In the genomic region with DNA sequence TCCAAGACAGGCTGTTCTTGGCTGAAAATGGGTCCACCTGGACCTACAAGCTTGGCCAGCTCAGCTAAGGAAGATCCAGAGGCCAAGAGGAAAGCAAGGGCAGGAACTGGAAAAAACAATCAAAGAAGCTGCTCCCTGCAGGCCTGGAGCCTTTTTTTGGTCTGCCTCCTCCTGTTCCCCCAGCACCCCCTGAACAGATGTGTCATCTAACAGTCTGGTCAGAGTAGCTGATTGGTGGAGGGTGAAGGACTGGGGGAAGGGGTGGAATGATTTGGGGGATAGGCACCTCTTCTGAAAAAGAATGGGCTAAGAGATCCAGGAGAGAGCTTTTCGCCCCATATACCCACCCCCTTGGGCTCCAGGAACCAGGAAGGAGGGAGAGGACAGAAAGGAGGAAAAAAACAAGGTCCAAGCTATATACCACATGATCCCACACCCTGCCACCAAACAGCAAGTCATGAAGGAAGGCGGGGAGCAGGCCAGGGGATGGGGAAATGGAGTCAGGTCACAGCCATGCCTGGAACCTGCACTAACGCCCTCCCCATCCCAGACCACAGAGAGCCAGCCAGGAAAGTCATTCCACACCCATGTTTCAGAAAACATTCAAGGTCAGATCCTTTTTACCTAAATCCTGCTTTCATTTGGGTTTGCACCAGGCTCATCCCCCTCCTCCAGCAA, we compare ENCODE assay signal across 10 cellular contexts. TPM values are rescaled to one million over a fixed set of nuclear protein-coding genes. Genes with fewer than 3 reads are reported as not detected.
DNase-seq lines count a peak whose midpoint lies in the region; ATAC-seq and TF ChIP-seq lines count a peak whose summit lies in the region.
"Had no signal": no experiment of that assay in that cellular context is flagged by ENCODE, and none has a peak within 500 bp of the region (broad histone marks: within the 10 kb centered on the region; RNA-seq: fewer than 3 reads in every experiment).

No MANE protein-coding gene starts in this region.

- no peak for ATAC-seq in naive thymus-derived CD8-positive, alpha-beta T cell
- ATAC-seq in HG03025 (IDR thresholded peaks at IDR 0.05; ENCODE audit: low FRiP score, unreplicated experiment) (no peak), GM21526 (IDR thresholded peaks at IDR 0.05; ENCODE audit: low FRiP score, unreplicated experiment) (no peak)

- peak overlapping the region; percentile 44 for H3K9ac ChIP-seq in Loucy (ENCODE audit: low read depth, low read length, poor library complexity, severe bottlenecking)
- H3K9ac ChIP-seq in endocrine pancreas (ENCODE audit: control insufficient read depth, insufficient read depth, low read length): peak overlapping the region; percentile 3
- H3K9ac ChIP-seq: KMS-11 had no signal

- DNase-seq in AG20443 (ENCODE audit: low spot score): peak; percentile 59
- no peak for DNase-seq in naive thymus-derived CD8-positive, alpha-beta T cell
- no peak for DNase-seq in NOMO-1 treated with dmso at 0.1 percent for 144 hours (lab: John Stamatoyannopoulos, UW; ENCODE audit: unreplicated experiment)
- no peak for DNase-seq in stimulated activated naive CD4-positive, alpha-beta T cell treated with Interleukin-2 at 50 U/mL for 16 hours (lab: John Stamatoyannopoulos, UW)
- DNase-seq: activated effector memory CD4-positive, alpha-beta T cell treated with anti-CD3 and anti-CD28 coated beads, Interleukin-2, amount 50 U/mL, for 16 hours had no signal

- H3K4me2 ChIP-seq in Loucy (ENCODE audit: low read depth, low read length, poor library complexity, severe bottlenecking): peak overlapping the region; percentile 70

- H3K9me3 ChIP-seq in Loucy (ENCODE audit: insufficient read depth, low read depth, low read length) (no peaks in the 10 kb centered on the region), endocrine pancreas (ENCODE audit: control insufficient read depth, low read length) (no peaks in the 10 kb centered on the region)

- POLR2A ChIA-PET in naive thymus-derived CD8-positive, alpha-beta T cell (lab: Charles Lee): no interaction called here

- H3K36me3 ChIP-seq in Loucy (ENCODE audit: insufficient read depth, low read length) (no peaks in the 10 kb centered on the region), endocrine pancreas (ENCODE audit: control insufficient read depth, insufficient read depth, low read length) (no peaks in the 10 kb centered on the region)

- peak overlapping the region; percentile 14 to 89 (median 83) for H3K4me3 Mint-ChIP-seq in naive thymus-derived CD8-positive, alpha-beta T cell

- H3K27ac Mint-ChIP-seq in naive thymus-derived CD8-positive, alpha-beta T cell: peak overlapping the region in 5 of 10 donors; percentile 5 to 89 (median 46)

- no peak for TF ChIP-seq CTCF in Loucy (conservative IDR thresholded peaks at IDR 0.05; ENCODE audit: low read length)

- H3K4me1 ChIP-seq in Loucy (ENCODE audit: insufficient read depth, low read length, poor library complexity, severe bottlenecking) (peaks cover 55% of the 10 kb centered on the region), endocrine pancreas (ENCODE audit: control insufficient read depth, insufficient read depth, low read length) (no peaks in the 10 kb centered on the region)

- H3K9me3 Mint-ChIP-seq in naive thymus-derived CD8-positive, alpha-beta T cell: no peaks in the 10 kb centered on the region

- no peaks in the 10 kb centered on the region for H3K36me3 Mint-ChIP-seq in naive thymus-derived CD8-positive, alpha-beta T cell

- no peaks in the 10 kb centered on the region for H3K9me2 ChIP-seq in Loucy (replicated peaks; ENCODE audit: low read depth, low read length)

- H2AFZ ChIP-seq in Loucy (ENCODE audit: low read length): no peak overlapping the region

- H3K27me3 Mint-ChIP-seq in naive thymus-derived CD8-positive, alpha-beta T cell: peaks cover 0 to 1% (median 0%) of the 10 kb centered on the region in 5 donors

- 0 out of 2 replicates have a peak, but pooled peaks cover 6% of the 10 kb centered on the region for H3F3A ChIP-seq in Loucy (ENCODE audit: low read depth)

- H3K27me3 ChIP-seq in Loucy (ENCODE audit: insufficient read depth, low read length, poor library complexity, severe bottlenecking) (no peaks in the 10 kb centered on the region), endocrine pancreas (ENCODE audit: control insufficient read depth, insufficient read depth, low read length) (no peaks in the 10 kb centered on the region)

- H3K4me3 ChIP-seq in Loucy (ENCODE audit: low read length, poor library complexity, severe bottlenecking): peak overlapping the region; percentile 73
- H3K4me3 ChIP-seq in endocrine pancreas (ENCODE audit: control insufficient read depth, insufficient read depth, low read length): peak overlapping the region; percentile 68

- H4K20me1 ChIP-seq in Loucy (ENCODE audit: insufficient read depth, low read length, poor library complexity, severe bottlenecking): no peaks in the 10 kb centered on the region

- peaks cover 21% of the 10 kb centered on the region; the same call in 1 of the 2 replicates for H3K79me2 ChIP-seq in Loucy (ENCODE audit: insufficient read depth, low read length)

- peaks cover 20 to 34% (median 23%) of the 10 kb centered on the region in 4 donors for H3K4me1 Mint-ChIP-seq in naive thymus-derived CD8-positive, alpha-beta T cell

RNA-seq across cellular contexts. Expression of a gene that starts 2.0 kb away (rescaled TPM):
- total RNA-seq in naive thymus-derived CD8-positive, alpha-beta T cell: 10 to 100 TPM in 1 of 2 experiments, 1 to 10 TPM in 1; 7.4 to 11.3 TPM
- polyA plus RNA-seq in naive thymus-derived CD8-positive, alpha-beta T cell: 1 to 10 TPM; 4.0 to 7.0 (median 4.3) TPM

RNA-seq across cellular contexts. Expression of a gene that starts 39.2 kb away (rescaled TPM):
- 10 to 100 TPM; 17.1 to 20.0 TPM for total RNA-seq in naive thymus-derived CD8-positive, alpha-beta T cell
- 1 to 10 TPM; 1.7 to 3.5 (median 2.6) TPM for polyA plus RNA-seq in naive thymus-derived CD8-positive, alpha-beta T cell
